7 cellular contexts compared by ENCODE assay signal in genomic region chr11:47185305-47186075, GRCh38. TPM values are rescaled to one million over a fixed set of nuclear protein-coding genes. Genes with fewer than 3 reads are reported as not detected.
DNase-seq lines count a peak whose midpoint lies in the region; ATAC-seq and TF ChIP-seq lines count a peak whose summit lies in the region.

No MANE protein-coding gene starts in this region.

- peaks cover 12% of the 10 kb centered on the region for H3K36me3 Mint-ChIP-seq in MCF 10A (ENCODE audit: insufficient read depth, unreplicated experiment)
- H3K36me3 Mint-ChIP-seq in stimulated activated memory B cell treated with anti-CD40 and anti-IgM and Interleukin-4, amounts not matched to agents 10 μg/mL and 1 μg/mL and 100 μg/mL, for 72 hours = no peaks in the 10 kb centered on the region

- no peaks in the 10 kb centered on the region for H3K9me3 Mint-ChIP-seq in MCF 10A (ENCODE audit: unreplicated experiment)
- H3K9me3 Mint-ChIP-seq in stimulated activated memory B cell treated with anti-CD40 and anti-IgM and Interleukin-4, amounts not matched to agents 10 μg/mL and 1 μg/mL and 100 μg/mL, for 72 hours = no peaks in the 10 kb centered on the region

- no peaks in the 10 kb centered on the region for H3K27me3 Mint-ChIP-seq in MCF 10A (ENCODE audit: insufficient read depth, unreplicated experiment)
- H3K27me3 Mint-ChIP-seq in stimulated activated memory B cell treated with anti-CD40 and anti-IgM and Interleukin-4, amounts not matched to agents 10 μg/mL and 1 μg/mL and 100 μg/mL, for 72 hours = peaks cover 33% of the 10 kb centered on the region

- intact Hi-C loops in MCF 10A (cut with micrococcal nuclease) = loop anchor here (2.0 kb wide), 1 partner anchor 29 kb away; the partner anchor contains the start of gene DDB2

- peak overlapping the region; percentile 51 for H3K27ac Mint-ChIP-seq in MCF 10A (ENCODE audit: low read depth, unreplicated experiment)
- H3K27ac Mint-ChIP-seq in stimulated activated memory B cell treated with anti-CD40 and anti-IgM and Interleukin-4, amounts not matched to agents 10 μg/mL and 1 μg/mL and 100 μg/mL, for 72 hours = no peak overlapping the region

- DNase-seq in NCI-H1105 (lab: John Stamatoyannopoulos, UW) (peak; percentile 31), MCF 10A (ENCODE audit: unreplicated experiment) (peak; percentile 72), iris pigment epithelial cell (ENCODE audit: low read depth) (peak; percentile 32), occipital lobe (lab: John Stamatoyannopoulos, UW) (no peak)

- H3K4me1 Mint-ChIP-seq in MCF 10A (ENCODE audit: insufficient read depth, unreplicated experiment) = peaks cover 12% of the 10 kb centered on the region
- H3K4me1 Mint-ChIP-seq in stimulated activated memory B cell treated with anti-CD40 and anti-IgM and Interleukin-4, amounts not matched to agents 10 μg/mL and 1 μg/mL and 100 μg/mL, for 72 hours = peaks cover 13% of the 10 kb centered on the region

- POLR2A ChIA-PET in MCF 10A (lab: Yijun Ruan, JAX) = interaction anchor here (0.6 to 6.4 kb wide), 15 partner anchors 9 to 367 kb away, joined by 3 to 199 read pairs (median 6); partner anchors contain the start of genes ACP2, ARFGAP2, CSTPP1 and DDB2

- peak overlapping the region; percentile 82 for H3K4me3 Mint-ChIP-seq in MCF 10A (ENCODE audit: unreplicated experiment)
- peak overlapping the region; percentile 64 for H3K4me3 Mint-ChIP-seq in stimulated activated memory B cell treated with anti-CD40 and anti-IgM and Interleukin-4, amounts not matched to agents 10 μg/mL and 1 μg/mL and 100 μg/mL, for 72 hours

- CTCF ChIA-PET in MCF 10A (lab: Yijun Ruan, JAX) = interaction anchor here (0.5 to 2.1 kb wide), 13 partner anchors 9 to 796 kb away, joined by 3 to 11 read pairs (median 4); partner anchors contain the start of genes ACP2 and DDB2

- ATAC-seq in GM19372 (IDR thresholded peaks at IDR 0.05; ENCODE audit: low read depth, unreplicated experiment) = peak; percentile 10
- peak; percentile 9 for ATAC-seq in stimulated activated memory B cell treated with anti-CD40 and anti-IgM and Interleukin-4, amounts not matched to agents 10 μg/mL and 1 μg/mL and 100 μg/mL, for 72 hours
- no peak for ATAC-seq in HG03045 (IDR thresholded peaks at IDR 0.05; ENCODE audit: unreplicated experiment)

- BruUV-seq in MCF 10A (replicated peaks; lab: Mats Ljungman, UMichigan) = no TSS peak

- TF ChIP-seq CTCF in MCF 10A (IDR thresholded peaks at IDR 0.05; ENCODE audit: unreplicated experiment) = no peak

RNA-seq across cellular contexts. Expression of gene PACSIN3, which starts 0.7 kb away (rescaled TPM):
- 58.7 and 67.0 TPM in 2 replicates for total RNA-seq in MCF 10A (2022)
- total RNA-seq in occipital lobe = 3.9 TPM

RNA-seq across cellular contexts. Expression of gene ARFGAP2, which starts 8.8 kb away (rescaled TPM):
- 78.0 and 81.4 TPM in 2 replicates for total RNA-seq in MCF 10A (2022)
- 110 TPM for total RNA-seq in occipital lobe

RNA-seq across cellular contexts. Expression of gene DDB2, which starts 29.3 kb away (rescaled TPM):
- total RNA-seq in MCF 10A (2022) (62.8 and 78.3 TPM in 2 replicates), occipital lobe (5.5 TPM)

Comparison
In these comparisons a context has a peak if more than half of its experiments do, and no peak if none do; other contexts are left out.
1. RNA of gene PACSIN3, which starts 0.7 kb away (total RNA-seq): 58.7 to 67.0 TPM in MCF 10A; 3.9 TPM in occipital lobe (single experiment); every median in the first group is over 10 times any median in the second.